ENCODE assay signal across 20 cellular contexts in genomic region chr20:53127027-53127426, GRCh38.
"Had no signal": no experiment of that assay in that cellular context is flagged by ENCODE, and none has a peak within 500 bp of the region (broad histone marks: within the 10 kb centered on the region; RNA-seq: fewer than 3 reads in every experiment).

No MANE protein-coding gene starts in this region.

- H3K36me3 ChIP-seq: neural progenitor cell, ovary, right atrium auricular region, stomach, thoracic aorta, transverse colon had no signal

- H3K36me3 Mint-ChIP-seq: neural progenitor cell had no signal

- H3K4me3 ChIP-seq: dorsolateral prefrontal cortex, mucosa of descending colon, neural progenitor cell, ovary, right atrium auricular region, stomach, thoracic aorta, transverse colon had no signal

- H3K27me3 ChIP-seq: neural progenitor cell, ovary, right atrium auricular region, stomach, transverse colon had no signal

- H3K27ac Mint-ChIP-seq: neural progenitor cell had no signal

- H3K4me1 ChIP-seq: right atrium auricular region, stomach, transverse colon had no signal

- H3K4me3 Mint-ChIP-seq: naive thymus-derived CD8-positive, alpha-beta T cell; neural progenitor cell had no signal

- H3K9me3 ChIP-seq: mucosa of descending colon, ovary, right atrium auricular region, stomach, thoracic aorta, transverse colon had no signal

- DNase-seq: cortex of kidney; dorsolateral prefrontal cortex; effector CD8-positive, alpha-beta T cell; foreskin melanocyte; glutamatergic neuron; islet precursor cell; mammary epithelial cell; mucosa of descending colon; naive thymus-derived CD8-positive, alpha-beta T cell; nucleus accumbens; ovary; small intestine; stimulated activated CD4-positive, alpha-beta T cell treated with anti-CD3 and anti-CD28 coated beads, Interleukin-12 subunit alpha, Interleukin-12 subunit beta, amount 100 ng/mL, for 4 hours; stimulated activated naive CD4-positive, alpha-beta T cell; stomach; substantia nigra; transverse colon had no signal

- H3K27ac ChIP-seq: dorsolateral prefrontal cortex, neural progenitor cell, ovary, right atrium auricular region, stomach, thoracic aorta, transverse colon had no signal

- H3K9me3 Mint-ChIP-seq: neural progenitor cell had no signal
